Comparison of ENCODE assay signal across 28 cellular contexts in genomic region chr11:67376421-67376820, GRCh38. TPM values are rescaled to one million over a fixed set of nuclear protein-coding genes. Genes with fewer than 3 reads are reported as not detected.
A peak's percentile ranks its signal among the peaks of the same experiment; 100 is the strongest.
DNase-seq lines count a peak whose midpoint lies in the region; ATAC-seq and TF ChIP-seq lines count a peak whose summit lies in the region.
"Had no signal": no experiment of that assay in that cellular context is flagged by ENCODE, and none has a peak within 500 bp of the region (broad histone marks: within the 10 kb centered on the region; RNA-seq: fewer than 3 reads in every experiment).

No MANE protein-coding gene starts in this region.

- H4K20me1 ChIP-seq in SK-N-SH (ENCODE audit: insufficient read depth): peaks cover 4% of the 10 kb centered on the region

- H3K36me3 ChIP-seq in SK-N-SH (replicated peaks in 1 of 2; ENCODE audit: control insufficient read depth in 1 of 2, insufficient read depth in 2 of 2, low read length in 1 of 2) (no peaks in the 10 kb centered on the region), iPS-15b (ENCODE audit: control insufficient read depth, insufficient read depth, low read length) (no peaks in the 10 kb centered on the region), uterus (no peaks in the 10 kb centered on the region)
- H3K36me3 ChIP-seq: BE2C, gastrocnemius medialis, stomach, upper lobe of right lung had no signal

- H3K27me3 ChIP-seq in SK-N-SH (ENCODE audit: insufficient read depth): no peaks in the 10 kb centered on the region
- peaks cover 38% of the 10 kb centered on the region for H3K27me3 ChIP-seq in iPS-15b (ENCODE audit: control insufficient read depth, insufficient read depth, low read length)
- no peaks in the 10 kb centered on the region for H3K27me3 ChIP-seq in uterus
- H3K27me3 ChIP-seq: stomach, upper lobe of right lung had no signal

- H3F3A ChIP-seq in SK-N-SH (replicated peaks; ENCODE audit: insufficient read depth): peaks cover 30% of the 10 kb centered on the region

- no peak overlapping the region for H3K4me3 ChIP-seq in SK-N-SH (ENCODE audit: low read depth in 2 of 2, low read length in 1 of 2)
- peak overlapping the region; percentile 49 for H3K4me3 ChIP-seq in iPS-15b (ENCODE audit: low read depth, low read length)
- no peak overlapping the region for H3K4me3 ChIP-seq in uterus
- H3K4me3 ChIP-seq: dorsolateral prefrontal cortex, gastrocnemius medialis, stomach, upper lobe of right lung had no signal

- TF ChIP-seq CTCF in SK-N-SH (IDR thresholded peaks at IDR 0.05): no peak
- no peak for TF ChIP-seq CTCF in RWPE1 (conservative IDR thresholded peaks at IDR 0.05; ENCODE audit: low read depth)
- no peak for TF ChIP-seq CTCF in uterus (IDR thresholded peaks at IDR 0.05)

- H3K9me3 ChIP-seq in SK-N-SH: no peaks in the 10 kb centered on the region
- H3K9me3 ChIP-seq in iPS-15b (ENCODE audit: control insufficient read depth, insufficient read depth, low read length): no peaks in the 10 kb centered on the region
- H3K9me3 ChIP-seq in uterus: no peaks in the 10 kb centered on the region
- H3K9me3 ChIP-seq: BE2C, gastrocnemius medialis, stomach, upper lobe of right lung had no signal

- WGBS in SK-N-SH (ENCODE audit: low lambda C conversion rate): 69% methylated on average over 5 of the region's 5 CpGs

- POLR2A ChIA-PET in SK-N-SH (lab: Yijun Ruan, JAX) (interaction anchor here (0.9 kb wide), 1 partner anchor 15 kb away, joined by 3 read pairs; the partner anchor contains the start of gene RAD9A), RWPE1 (lab: Yijun Ruan, JAX; ENCODE audit: low non-redundant PET) (interaction anchor here (0.9 kb wide), 1 partner anchor 21 kb away, joined by 9 read pairs; no protein-coding TSS in a partner anchor)

- no peak for ATAC-seq in SK-N-SH treated with all-trans-retinoic acid at 6 μM for 48 hours
- no peak for ATAC-seq in left colon
- ATAC-seq: gastrocnemius medialis, left lobe of liver, upper lobe of right lung had no signal

- CTCF ChIA-PET in SK-N-SH (lab: Yijun Ruan, JAX) (interaction anchor here (0.9 to 19.7 kb wide), 8 partner anchors 13 to 115 kb away, joined by 3 to 955 read pairs (median 10); partner anchors contain the start of genes POLD4, PPP1CA and TMEM134), RWPE1 (lab: Yijun Ruan, JAX) (interaction anchor here (1.6 to 2.0 kb wide), 2 partner anchors 25 to 26 kb away, joined by 4 to 7 read pairs; partner anchors contain the start of gene PPP1CA)

- no peak for TF ChIP-seq RAD21 in SK-N-SH (IDR thresholded peaks at IDR 0.05; ENCODE audit: low read length)

- intact Hi-C loops in uterus (cut with DNase I; ENCODE audit: low total_unique reads) (no loop called here), left colon (cut with DNase I, micrococcal nuclease) (no loop called here)

- no peaks in the 10 kb centered on the region for H3K9me2 ChIP-seq in SK-N-SH

- H3K27ac ChIP-seq in SK-N-SH (ENCODE audit: low read depth in 2 of 2, low read length in 1 of 2): peak overlapping the region in 1 of 2 experiments; percentile 96; a peak in 1 of 4 replicates
- H3K27ac ChIP-seq in RWPE1: peak overlapping the region; percentile 97
- H3K27ac ChIP-seq in uterus: peak overlapping the region; percentile 92 to 99
- H3K27ac ChIP-seq: dorsolateral prefrontal cortex, gastrocnemius medialis, KMS-11, upper lobe of right lung had no signal

- TF ChIP-seq EP300 in SK-N-SH (IDR thresholded peaks at IDR 0.05; ENCODE audit: borderline replicate concordance in 1 of 2, low read depth in 1 of 2, low read length in 1 of 2): no peak

- DNase-seq in SK-N-SH (no peak), RWPE1 (ENCODE audit: low spot score) (no peak), uterus (no peak), left colon (no peak), OCI-M2 (lab: John Stamatoyannopoulos, UW; ENCODE audit: unreplicated experiment) (no peak)
- DNase-seq in activated CD4-positive, alpha-beta T cell treated with anti-CD3 and anti-CD28 coated beads for 1 hour: no peak
- DNase-seq: 8988T; activated CD4-positive, alpha-beta memory T cell treated with anti-CD3 and anti-CD28 coated beads for 36 hours; activated naive CD4-positive, alpha-beta T cell treated with Interleukin-2 at 50 U/mL for 16 hours; BE2C; caudate nucleus; dorsolateral prefrontal cortex; gastrocnemius medialis; GDM1; MV-4-11; NCI-H187; NCI-H2227 treated with DMSO at 0.1 percent for 48 hours; NCI-H774; OCI-M1; stimulated activated CD4-positive, alpha-beta T cell treated with anti-CD3 and anti-CD28 coated beads, Interleukin-4, amount 100 ng/mL, for 4 hours; stomach; upper lobe of right lung had no signal

- H3K4me2 ChIP-seq in SK-N-SH: 0 out of 2 replicates have a peak overlapping the region, but pooled peaks have one; percentile 73
- H3K4me2 ChIP-seq: KMS-11 had no signal

- H3K9ac ChIP-seq in SK-N-SH (0 out of 2 replicates have a peak overlapping the region, but pooled peaks have one; percentile 52), iPS-15b (ENCODE audit: low read depth, low read length) (peak overlapping the region; percentile 8)
- H3K9ac ChIP-seq: KMS-11 had no signal

- H2AFZ ChIP-seq in SK-N-SH (ENCODE audit: low read depth): no peak overlapping the region

- no peak for TF ChIP-seq POLR2A in uterus (IDR thresholded peaks at IDR 0.05)

- H3K79me2 ChIP-seq in SK-N-SH (ENCODE audit: insufficient read depth): peaks cover 19% of the 10 kb centered on the region

- H3K4me1 ChIP-seq in SK-N-SH (ENCODE audit: control insufficient read depth in 1 of 2, insufficient read depth in 2 of 2, low read depth in 1 of 2, low read length in 1 of 2) (peaks cover 34 to 44% of the 10 kb centered on the region in 2 experiments; a peak in 3 of 4 replicates), iPS-15b (ENCODE audit: control insufficient read depth, insufficient read depth, low read length) (peaks cover 17% of the 10 kb centered on the region), uterus (no peaks in the 10 kb centered on the region)

TF ChIP-seq in SK-N-SH, 30 proteins besides CTCF, POLR2A, EP300 and RAD21:
- no peak for TF ChIP-seq ELF1 (IDR thresholded peaks at IDR 0.05)
- TF ChIP-seq, protein P1, sequence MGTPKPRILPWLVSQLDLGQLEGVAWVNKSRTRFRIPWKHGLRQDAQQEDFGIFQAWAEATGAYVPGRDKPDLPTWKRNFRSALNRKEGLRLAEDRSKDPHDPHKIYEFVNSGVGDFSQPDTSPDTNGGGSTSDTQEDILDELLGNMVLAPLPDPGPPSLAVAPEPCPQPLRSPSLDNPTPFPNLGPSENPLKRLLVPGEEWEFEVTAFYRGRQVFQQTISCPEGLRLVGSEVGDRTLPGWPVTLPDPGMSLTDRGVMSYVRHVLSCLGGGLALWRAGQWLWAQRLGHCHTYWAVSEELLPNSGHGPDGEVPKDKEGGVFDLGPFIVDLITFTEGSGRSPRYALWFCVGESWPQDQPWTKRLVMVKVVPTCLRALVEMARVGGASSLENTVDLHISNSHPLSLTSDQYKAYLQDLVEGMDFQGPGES (IDR thresholded peaks at IDR 0.05; ENCODE audit: low read depth, low read length): no peak
- TF ChIP-seq EZH2phosphoT487 (IDR thresholded peaks at IDR 0.05; ENCODE audit: borderline replicate concordance, low read depth): no peak
- TF ChIP-seq MXI1 (IDR thresholded peaks at IDR 0.05; ENCODE audit: low read depth, low read length): no peak
- TF ChIP-seq GATA2 (CRISPR knock-in tag; IDR thresholded peaks at IDR 0.05): no peak

TF ChIP-seq in SK-N-SH treated with all-trans-retinoic acid at 6 μM for 48 hours, 23 proteins besides CTCF, POLR2A, EP300 and RAD21:
- TF ChIP-seq GLIS3 (CRISPR knock-in tag; IDR thresholded peaks at IDR 0.05) (no peak), ISL1 (CRISPR knock-in tag; IDR thresholded peaks at IDR 0.05) (no peak), ZC3H10 (CRISPR knock-in tag; IDR thresholded peaks at IDR 0.05) (no peak), ZFP30 (CRISPR knock-in tag; IDR thresholded peaks at IDR 0.05) (no peak), ZNF565 (CRISPR knock-in tag; conservative IDR thresholded peaks at IDR 0.05; ENCODE audit: low read depth) (no peak)

RNA-seq across cellular contexts. Expression of gene CLCF1, which starts 3.0 kb away (rescaled TPM):
- polyA plus RNA-seq in SK-N-SH (2012; rRNA removed): 27.0 and 27.7 TPM in 2 replicates
- 13.3 and 17.5 TPM in 2 replicates for polyA plus RNA-seq in SK-N-SH (2012; cell fraction: cytosol; rRNA removed)
- 61.9 and 75.9 TPM in 2 replicates for polyA plus RNA-seq in SK-N-SH (2012; cell fraction: nucleus; rRNA removed)
- total RNA-seq in uterus (10 to 100 TPM in 1 of 4 donors, 1 to 10 TPM in 2, under 1 TPM in 1; 0.77 to 19.3 (median 7.4) TPM), left colon (1 to 10 TPM; 2.2 to 2.4 TPM)
- total RNA-seq: SK-MEL-5 had no signal

RNA-seq across cellular contexts. Expression of gene RAD9A, which starts 15.4 kb away (rescaled TPM):
- 21.5 and 22.3 TPM in 2 replicates for polyA plus RNA-seq in SK-N-SH (2012; rRNA removed)
- polyA plus RNA-seq in SK-N-SH (2012; cell fraction: cytosol; rRNA removed): 4.8 and 8.6 TPM in 2 replicates
- polyA plus RNA-seq in SK-N-SH (2012; cell fraction: nucleus; rRNA removed): 100 and 114 TPM in 2 replicates
- 10 to 100 TPM in 2 of 4 donors, 1 to 10 TPM in 2; 2.6 to 37.3 (median 11.6) TPM for total RNA-seq in uterus
- 10 to 100 TPM; 27.4 to 40.6 TPM for total RNA-seq in left colon

RNA-seq across cellular contexts. Expression of gene POLD4, which starts 23.1 kb away (rescaled TPM):
- 80.4 and 89.4 TPM in 2 replicates for polyA plus RNA-seq in SK-N-SH (2012; rRNA removed)
- polyA plus RNA-seq in SK-N-SH (2012; cell fraction: cytosol; rRNA removed): 38.1 and 46.2 TPM in 2 replicates
- 161 and 245 TPM in 2 replicates for polyA plus RNA-seq in SK-N-SH (2012; cell fraction: nucleus; rRNA removed)
- total RNA-seq in uterus (10 to 100 TPM in 3 of 4 donors, 1 to 10 TPM in 1; 8.7 to 65.6 (median 31.3) TPM), left colon (100 to 1,000 TPM; 237 to 262 TPM)

RNA-seq across cellular contexts. Expression of gene PPP1CA, which starts 25.2 kb away (rescaled TPM):
- 210 and 261 TPM in 2 replicates for polyA plus RNA-seq in SK-N-SH (2012; rRNA removed)
- polyA plus RNA-seq in SK-N-SH (2012; cell fraction: cytosol; rRNA removed): 130 and 175 TPM in 2 replicates
- 181 and 248 TPM in 2 replicates for polyA plus RNA-seq in SK-N-SH (2012; cell fraction: nucleus; rRNA removed)
- 100 to 1,000 TPM in 1 of 4 donors, 10 to 100 TPM in 3; 15.9 to 180 (median 77.1) TPM for total RNA-seq in uterus
- 100 to 1,000 TPM; 214 to 243 TPM for total RNA-seq in left colon

RNA-seq across cellular contexts. Expression of gene TBC1D10C, which starts 27.5 kb away (rescaled TPM):
- polyA plus RNA-seq in SK-N-SH (2012; rRNA removed): 0.05 TPM in 1 of 2 replicates, not detected in the other
- not detected in 2 replicates for polyA plus RNA-seq in SK-N-SH (2012; cell fraction: cytosol; rRNA removed)
- 0.08 and 0.31 TPM in 2 replicates for polyA plus RNA-seq in SK-N-SH (2012; cell fraction: nucleus; rRNA removed)
- total RNA-seq in uterus: 1 to 10 TPM in 2 of 4 donors, not detected in 2; 1.3 to 2.5 TPM
- total RNA-seq in left colon: 1 to 10 TPM; 3.0 to 4.2 TPM
- total RNA-seq: pulmonary artery endothelial cell, SK-MEL-5 had no signal
